Comparison of ENCODE assay signal across 8 cellular contexts in the genomic region with DNA sequence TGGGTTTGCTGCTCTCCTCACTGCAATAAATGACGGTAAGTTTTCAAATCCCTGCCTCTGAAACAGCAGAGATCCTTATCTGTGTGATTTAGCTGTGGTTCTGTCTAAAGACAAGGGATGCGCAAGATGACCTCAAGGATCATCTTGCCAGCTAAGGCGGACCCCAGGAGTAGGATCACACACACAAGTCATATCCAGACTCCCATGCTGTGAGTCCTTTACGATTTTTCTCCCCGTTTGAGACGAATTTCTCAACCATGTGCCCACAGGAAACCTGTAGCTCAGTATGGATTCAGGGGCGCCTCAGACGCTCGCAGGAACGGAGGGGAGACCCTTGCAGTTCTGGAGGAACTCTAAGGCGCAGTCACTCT. TPM values are rescaled to one million over a fixed set of nuclear protein-coding genes. Genes with fewer than 3 reads are reported as not detected.
DNase-seq lines count a peak whose midpoint lies in the region; ATAC-seq and TF ChIP-seq lines count a peak whose summit lies in the region.

No MANE protein-coding gene starts in this region.

- peak; percentile 32 for DNase-seq in HT-29 (ENCODE audit: low spot score)
- no peak for DNase-seq in activated naive CD4-positive, alpha-beta T cell treated with anti-CD3 and anti-CD28 coated beads, Interleukin-2, amount 50 U/mL, for 72 hours (ENCODE audit: low spot score in 2 of 2)
- no peak for DNase-seq in iPS DF 6.9 (ENCODE audit: low read depth, low spot score)
- DNase-seq in NCI-H1930 (lab: John Stamatoyannopoulos, UW) = no peak
- DNase-seq in NCI-H1105 (lab: John Stamatoyannopoulos, UW) = no peak

- H3K27ac Mint-ChIP-seq in activated naive CD4-positive, alpha-beta T cell treated with anti-CD3 and anti-CD28 coated beads, Interleukin-2, amount 50 U/mL, for 72 hours = peak overlapping the region; percentile 91 to 95

- TF ChIP-seq POLR2A in GM18505 (IDR thresholded peaks at IDR 0.05; ENCODE audit: borderline replicate concordance, extremely low read depth, insufficient read depth, insufficient read length) = no peak

- H3K36me3 Mint-ChIP-seq in activated naive CD4-positive, alpha-beta T cell treated with anti-CD3 and anti-CD28 coated beads, Interleukin-2, amount 50 U/mL, for 72 hours = no peaks in the 10 kb centered on the region

- H3K4me3 ChIP-seq in iPS DF 6.9 (ENCODE audit: low read length) (peak overlapping the region; percentile 88), skin epidermis (peak overlapping the region; percentile 68 to 100 (median 90))

- H3K27ac ChIP-seq in 22Rv1 (peak overlapping the region; percentile 68), iPS DF 6.9 (ENCODE audit: low read length) (no peak overlapping the region), skin epidermis (peak overlapping the region; percentile 85 to 100 (median 96))

- TF ChIP-seq CTCF in 22Rv1 (IDR thresholded peaks at IDR 0.05) = no peak

- no peaks in the 10 kb centered on the region for H3K36me3 ChIP-seq in iPS DF 6.9 (ENCODE audit: control insufficient read depth, insufficient read depth, low read length)

- no CpG with 5 or more reads among the region's 11 CpGs for WGBS in iPS DF 6.9 (ENCODE audit: insufficient coverage, insufficient read length)

- H3K27me3 ChIP-seq in iPS DF 6.9 (ENCODE audit: control insufficient read depth, insufficient read depth, low read length) = no peaks in the 10 kb centered on the region

- H3K4me1 ChIP-seq in iPS DF 6.9 (ENCODE audit: control insufficient read depth, insufficient read depth, low read length) = no peaks in the 10 kb centered on the region

- no peaks in the 10 kb centered on the region for H3K9me3 Mint-ChIP-seq in activated naive CD4-positive, alpha-beta T cell treated with anti-CD3 and anti-CD28 coated beads, Interleukin-2, amount 50 U/mL, for 72 hours

- H3K9me3 ChIP-seq in iPS DF 6.9 (ENCODE audit: control insufficient read depth, insufficient read depth, low read length) = no peaks in the 10 kb centered on the region

- peak; percentile 19 for ATAC-seq in GM18505 (IDR thresholded peaks at IDR 0.05; ENCODE audit: unreplicated experiment)
- ATAC-seq in activated naive CD4-positive, alpha-beta T cell treated with anti-CD3 and anti-CD28 coated beads, Interleukin-2, amount 50 U/mL, for 72 hours = peak; percentile 23 to 68

RNA-seq across cellular contexts. Expression of a gene that starts 11.1 kb away (rescaled TPM):
- total RNA-seq in HT-29 (2014; rRNA removed; shearing (Covaris generic)) = 48.7 and 52.5 TPM in 2 replicates
- 10 to 100 TPM; 45.6 to 97.1 TPM for total RNA-seq in activated naive CD4-positive, alpha-beta T cell treated with anti-CD3 and anti-CD28 coated beads, Interleukin-2, amount 50 U/mL, for 72 hours

RNA-seq across cellular contexts. Expression of a gene that starts 30.2 kb away (rescaled TPM):
- 3.2 and 3.9 TPM in 2 replicates for total RNA-seq in HT-29 (2014; rRNA removed; shearing (Covaris generic))
- 1 to 10 TPM; 2.1 to 6.4 TPM for total RNA-seq in activated naive CD4-positive, alpha-beta T cell treated with anti-CD3 and anti-CD28 coated beads, Interleukin-2, amount 50 U/mL, for 72 hours

RNA-seq across cellular contexts. Expression of a gene that starts 30.3 kb away (rescaled TPM):
- 50.8 and 52.3 TPM in 2 replicates for total RNA-seq in HT-29 (2014; rRNA removed; shearing (Covaris generic))
- 100 to 1,000 TPM in 1 of 2 donors, 10 to 100 TPM in 1; 14.3 to 173 TPM for total RNA-seq in activated naive CD4-positive, alpha-beta T cell treated with anti-CD3 and anti-CD28 coated beads, Interleukin-2, amount 50 U/mL, for 72 hours

RNA-seq across cellular contexts. Expression of a gene that starts 48.0 kb away (rescaled TPM):
- 0.36 TPM in 1 of 2 replicates, not detected in the other for total RNA-seq in HT-29 (2014; rRNA removed; shearing (Covaris generic))
- total RNA-seq in activated naive CD4-positive, alpha-beta T cell treated with anti-CD3 and anti-CD28 coated beads, Interleukin-2, amount 50 U/mL, for 72 hours = 1 to 10 TPM in 1 of 2 donors, under 1 TPM in 1; 0.89 to 1.6 TPM

RNA-seq across cellular contexts. Expression of a gene that starts 50.5 kb away (rescaled TPM):
- total RNA-seq in HT-29 (2014; rRNA removed; shearing (Covaris generic)) = 115 and 128 TPM in 2 replicates
- 1 to 10 TPM in 1 of 2 donors, under 1 TPM in 1; 0.91 to 4.6 TPM for total RNA-seq in activated naive CD4-positive, alpha-beta T cell treated with anti-CD3 and anti-CD28 coated beads, Interleukin-2, amount 50 U/mL, for 72 hours
